ENCODE assay signal across 8 cellular contexts in genomic region chr11:2531277-2531986, GRCh38.
DNase-seq lines count a peak whose midpoint lies in the region; ATAC-seq and TF ChIP-seq lines count a peak whose summit lies in the region.

No MANE protein-coding gene starts in this region.

- ATAC-seq in left lung (peak; percentile 69), HG02970 (IDR thresholded peaks at IDR 0.05; ENCODE audit: low FRiP score, unreplicated experiment) (no peak)

- H3K4me3 ChIP-seq in left lung = no peak overlapping the region

- H3K27ac ChIP-seq in left lung = no peak overlapping the region

- peak; percentile 79 for DNase-seq in GM10266 (ENCODE audit: extremely low spot score)
- peak; percentile 48 for DNase-seq in NCI-H1092 (lab: John Stamatoyannopoulos, UW)
- DNase-seq in activated CD4-positive, alpha-beta T cell treated with anti-CD3 and anti-CD28 coated beads for 24 hours (ENCODE audit: low read depth in 2 of 2) = peak; percentile 50 to 58
- DNase-seq in cerebellar cortex (ENCODE audit: low spot score) = peak; percentile 70
- DNase-seq in left lung = peak; percentile 68 to 93
- peak; percentile 52 to 66 for DNase-seq in stimulated activated CD4-positive, alpha-beta T cell treated with anti-CD3 and anti-CD28 coated beads, Interleukin-4, amount 100 ng/mL, for 48 hours (ENCODE audit: low read depth in 2 of 2)
- no peak for DNase-seq in NCI-H1694 (lab: John Stamatoyannopoulos, UW)

- intact Hi-C loops in left lung (cut with DNase I) = loop anchor here (2.0 to 5.0 kb wide), 2 partner anchors 105 to 356 kb away; partner anchors contain the start of gene CDKN1C (in 1 of the 2)

- H3K36me3 ChIP-seq in left lung = no peaks in the 10 kb centered on the region

- no peaks in the 10 kb centered on the region for H3K9me3 ChIP-seq in left lung

- H3K4me1 ChIP-seq in left lung = peaks cover 7 to 35% of the 10 kb centered on the region in 2 donors

- no peaks in the 10 kb centered on the region for H3K27me3 ChIP-seq in left lung

- TF ChIP-seq CTCF in GM10266 (IDR thresholded peaks at IDR 0.05; ENCODE audit: control insufficient read depth, insufficient read depth, low read depth, missing control alignments) (peak; percentile 96), left lung (IDR thresholded peaks at IDR 0.05) (peak; percentile 97 to 98)
